In the genomic region with DNA sequence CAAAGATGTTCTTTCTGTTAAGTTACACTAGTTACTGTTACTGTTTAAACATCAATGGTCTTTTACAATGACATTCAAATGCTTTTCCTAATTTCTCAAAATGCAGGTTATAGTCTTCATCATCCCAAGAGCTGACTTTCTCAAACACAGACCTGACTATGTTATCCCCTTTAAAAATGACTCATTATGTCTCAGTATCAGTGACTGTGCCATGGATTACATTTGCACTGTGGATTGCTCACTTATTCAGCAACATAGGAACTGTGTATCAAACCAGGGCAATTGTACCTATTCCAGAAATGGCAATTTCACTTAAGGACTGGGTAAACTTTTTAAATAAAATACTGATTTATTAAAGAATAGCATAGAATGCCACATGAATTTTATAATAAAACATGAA, we compare ENCODE assay signal across 14 cellular contexts.
"Had no signal": no experiment of that assay in that cellular context is flagged by ENCODE, and none has a peak within 500 bp of the region (broad histone marks: within the 10 kb centered on the region; RNA-seq: fewer than 3 reads in every experiment).

No MANE protein-coding gene starts in this region.

- H3K9me3 ChIP-seq: esophagus squamous epithelium, tibial artery, upper lobe of right lung, vagina had no signal

- H3K27ac ChIP-seq: epithelial cell of prostate, esophagus squamous epithelium, heart left ventricle, tibial artery, upper lobe of right lung, vagina had no signal

- H3K4me1 ChIP-seq: esophagus squamous epithelium, heart left ventricle, tibial artery, upper lobe of right lung, vagina had no signal

- ATAC-seq: heart left ventricle; left lobe of liver; natural killer cell; right cardiac atrium; stimulated activated memory B cell treated with anti-CD40 and anti-IgM and Interleukin-4, amounts not matched to agents 10 μg/mL and 1 μg/mL and 100 μg/mL, for 72 hours; upper lobe of right lung had no signal

- H3K4me3 ChIP-seq: esophagus squamous epithelium, heart left ventricle, tibial artery, upper lobe of right lung, vagina had no signal

- DNase-seq: effector memory CD4-positive, alpha-beta T cell; esophagus squamous epithelium; heart left ventricle; hippocampal formation; natural killer cell; posterior cingulate gyrus; right cardiac atrium; stimulated activated CD4-positive, alpha-beta T cell treated with anti-CD3 and anti-CD28 coated beads, Interleukin-4, amount 100 ng/mL, for 24 hours; tibial artery; upper lobe of right lung had no signal

- H3K36me3 ChIP-seq: esophagus squamous epithelium, heart left ventricle, tibial artery, upper lobe of right lung, vagina had no signal

- H3K27me3 ChIP-seq: esophagus squamous epithelium, heart left ventricle, tibial artery, upper lobe of right lung, vagina had no signal
